12 cellular contexts compared by ENCODE assay signal in genomic region chr9:121354141-121354540, GRCh38. TPM values are rescaled to one million over a fixed set of nuclear protein-coding genes. Genes with fewer than 3 reads are reported as not detected.
A peak's percentile ranks its signal among the peaks of the same experiment; 100 is the strongest.
DNase-seq lines count a peak whose midpoint lies in the region; ATAC-seq and TF ChIP-seq lines count a peak whose summit lies in the region.
"Had no signal": no experiment of that assay in that cellular context is flagged by ENCODE, and none has a peak within 500 bp of the region (broad histone marks: within the 10 kb centered on the region; RNA-seq: fewer than 3 reads in every experiment).

No MANE protein-coding gene starts in this region.

- H3K27me3 ChIP-seq in fibroblast of lung (ENCODE audit: control insufficient read depth, insufficient read depth, low read length) (no peaks in the 10 kb centered on the region), prostate gland (replicated peaks; ENCODE audit: insufficient read depth) (no peaks in the 10 kb centered on the region)

- H4K20me1 ChIP-seq in fibroblast of lung (ENCODE audit: control insufficient read depth, extremely low read depth, insufficient read depth, low read length), result no peaks in the 10 kb centered on the region

- TF ChIP-seq CTCF in fibroblast of lung (conservative IDR thresholded peaks at IDR 0.05 in 1 of 2, IDR thresholded peaks at IDR 0.05 in 1 of 2; ENCODE audit: low read depth in 1 of 2, low read length in 2 of 2) (no peak), prostate gland (IDR thresholded peaks at IDR 0.05) (no peak)

- no peak overlapping the region for H2AFZ ChIP-seq in fibroblast of lung (ENCODE audit: low read length)

- peaks cover 53% of the 10 kb centered on the region for H3K4me1 ChIP-seq in fibroblast of lung (ENCODE audit: control insufficient read depth, extremely low read depth, insufficient read depth, low read length)
- peaks cover 6% of the 10 kb centered on the region for H3K4me1 ChIP-seq in prostate gland (replicated peaks)

- H3K36me3 ChIP-seq in fibroblast of lung (ENCODE audit: control insufficient read depth, insufficient read depth, low read length) (peaks cover 8% of the 10 kb centered on the region), prostate gland (peaks cover 0 to 5% of the 10 kb centered on the region in 2 donors)

- ATAC-seq in GM18505 (IDR thresholded peaks at IDR 0.05; ENCODE audit: unreplicated experiment) (peak; percentile 5), GM21367 (IDR thresholded peaks at IDR 0.05; ENCODE audit: unreplicated experiment) (no peak)

- H3K27ac ChIP-seq in fibroblast of lung (ENCODE audit: insufficient read depth, low read length) (peak overlapping the region; percentile 21), prostate gland (peak overlapping the region; percentile 23 to 38)

- H3K9me3 ChIP-seq in fibroblast of lung (ENCODE audit: control insufficient read depth, insufficient read depth, low read depth, low read length) (no peaks in the 10 kb centered on the region), prostate gland (no peaks in the 10 kb centered on the region)

- H3K79me2 ChIP-seq in fibroblast of lung (ENCODE audit: control insufficient read depth, insufficient read depth, low read length), result peaks cover 39% of the 10 kb centered on the region

- no peak overlapping the region for H3K4me3 ChIP-seq in fibroblast of lung (replicated peaks in 1 of 4; ENCODE audit: control extremely low read depth in 1 of 4, insufficient read depth in 1 of 4, low read depth in 3 of 4, low read length in 4 of 4)
- H3K4me3 ChIP-seq in prostate gland, result no peak overlapping the region

- 50% methylated on average over 5 of the region's 5 CpGs for WGBS in prostate gland

- TF ChIP-seq POLR2A in GM18505 (IDR thresholded peaks at IDR 0.05; ENCODE audit: borderline replicate concordance, extremely low read depth, insufficient read depth, insufficient read length) (no peak), prostate gland (IDR thresholded peaks at IDR 0.05) (no peak)

- intact Hi-C loops in prostate gland (cut with DNase I), result no loop called here

- no peak overlapping the region for H3K9ac ChIP-seq in fibroblast of lung (ENCODE audit: insufficient read depth, low read length)

- DNase-seq in OCI-M1 (lab: John Stamatoyannopoulos, UW) (peak; percentile 84), fibroblast of lung (ENCODE audit: low read depth in 2 of 2) (no peak), prostate gland (ENCODE audit: low spot score) (no peak), NCI-H1048 (lab: John Stamatoyannopoulos, UW) (no peak), NCI-H2081 treated with DMSO at 0.1 percent for 48 hours (lab: John Stamatoyannopoulos, UW) (no peak)
- DNase-seq in activated CD4-positive, alpha-beta T cell treated with anti-CD3 and anti-CD28 coated beads, Interleukin-2, amount 50 U/mL, for 48 hours, result no peak
- DNase-seq: amygdala, DMS79, NCI-H2029 treated with DMSO at 0.1 percent for 48 hours, posterior cingulate gyrus had no signal

- H3K4me2 ChIP-seq in fibroblast of lung (ENCODE audit: extremely low read depth, insufficient read depth, low read length), result no peak overlapping the region

RNA-seq across cellular contexts. Expression of gene STOM, which starts 15.9 kb away (rescaled TPM):
- total RNA-seq in fibroblast of lung (215 and 248 TPM in 2 replicates), prostate gland (10 to 100 TPM; 64.3 to 85.1 TPM)
- polyA plus RNA-seq in fibroblast of lung, result 224 and 536 TPM in 2 replicates
- polyA plus RNA-seq in fibroblast of lung (2012), result 151 and 362 TPM in 2 replicates
- polyA minus RNA-seq in fibroblast of lung (ENCODE audit: low replicate concordance), result 62.3 and 103 TPM in 2 replicates
